In genomic region chr1:9588551-9589143, GRCh38 we compare ENCODE assay signal across 8 cellular contexts. TPM values are rescaled to one million over a fixed set of nuclear protein-coding genes. Genes with fewer than 3 reads are reported as not detected.
A peak's percentile ranks its signal among the peaks of the same experiment; 100 is the strongest.
DNase-seq lines count a peak whose midpoint lies in the region; ATAC-seq, FAIRE-seq and TF ChIP-seq lines count a peak whose summit lies in the region.

Gene TMEM201 (plus strand): TSS chr1:9588911. CDS start chr1:9588931, 20 bp downstream.

- DNase-seq in A673 (ENCODE audit: low spot score), result peak; percentile 96
- peak; percentile 93 for DNase-seq in NCI-H2171 (lab: John Stamatoyannopoulos, UW)
- peak; percentile 98 for DNase-seq in activated B cell treated with CpG ODN at 0.5 μM for 24 hours
- DNase-seq in caudate nucleus (lab: John Stamatoyannopoulos, UW), result peak in 59 of 61 donors; percentile 44 to 96 (median 87)
- no peak for DNase-seq in keratinocyte (ENCODE audit: low read depth, low spot score)
- DNase-seq in stimulated activated CD4-positive, alpha-beta T cell treated with anti-CD3 and anti-CD28 coated beads, Interleukin-12 subunit alpha, Interleukin-12 subunit beta, amount 100 ng/mL, for 48 hours (ENCODE audit: low read depth in 2 of 3, low spot score in 1 of 3), result peak; percentile 87 to 92 (median 88)

- ATAC-seq in GM18520 (IDR thresholded peaks at IDR 0.05; ENCODE audit: unreplicated experiment), result peak; percentile 75
- ATAC-seq in HG03095 (IDR thresholded peaks at IDR 0.05; ENCODE audit: unreplicated experiment), result peak; percentile 66
- peak; percentile 91 for ATAC-seq in activated B cell treated with CpG ODN at 0.5 μM for 24 hours (ENCODE audit: low read depth)

- peaks cover 10% of the 10 kb centered on the region for H4K20me1 ChIP-seq in keratinocyte (ENCODE audit: control insufficient read depth, extremely low read depth, insufficient read depth, low read length)

- FAIRE-seq in keratinocyte (lab: Jason Lieb, UNC), result no peak

- H2AFZ ChIP-seq in keratinocyte (ENCODE audit: control insufficient read depth, low read length), result peak within 1 kb of the TSS; percentile 80

- no TSS peak for BruUV-seq in A673 (replicated peaks; lab: Mats Ljungman, UMichigan)

- H3K36me3 Mint-ChIP-seq in activated B cell treated with CpG ODN at 0.5 μM for 24 hours (ENCODE audit: low read depth), result peaks cover 2% of the 10 kb centered on the region

- no peaks in the 10 kb centered on the region for H3K9me3 ChIP-seq in A673 (ENCODE audit: low read depth, low read length, poor library complexity, severe bottlenecking)
- no peaks in the 10 kb centered on the region for H3K9me3 ChIP-seq in keratinocyte (ENCODE audit: control insufficient read depth, low read depth, low read length)

- peak within 1 kb of the TSS; percentile 94 for H3K4me2 ChIP-seq in keratinocyte (ENCODE audit: control insufficient read depth, extremely low read depth, insufficient read depth, low read depth, low read length)

- H3K4me1 Mint-ChIP-seq in activated B cell treated with CpG ODN at 0.5 μM for 24 hours, result peaks cover 38% of the 10 kb centered on the region

- H3K9ac ChIP-seq in keratinocyte (ENCODE audit: control insufficient read depth, extremely low read depth, insufficient read depth, low read length), result peak within 1 kb of the TSS; percentile 83

- H3K27ac ChIP-seq in A673 (ENCODE audit: low read depth, low read length, poor library complexity, severe bottlenecking) (peak within 1 kb of the TSS; percentile 83), caudate nucleus (ENCODE audit: low read depth, low read length) (peak within 1 kb of the TSS; percentile 58), keratinocyte (ENCODE audit: control insufficient read depth, insufficient read depth, low read length) (peak within 1 kb of the TSS; percentile 61)

- H3K4me1 ChIP-seq in A673 (ENCODE audit: insufficient read depth, low read length, poor library complexity, severe bottlenecking) (peaks cover 37% of the 10 kb centered on the region), keratinocyte (ENCODE audit: control insufficient read depth, extremely low read depth, insufficient read depth, low read length) (peaks cover 22% of the 10 kb centered on the region)

- TF ChIP-seq CTCF in A673 (conservative IDR thresholded peaks at IDR 0.05; ENCODE audit: low read depth, low read length) (peak; percentile 65), activated B cell treated with CpG ODN at 0.5 μM for 24 hours (IDR thresholded peaks at IDR 0.05) (no peak), keratinocyte (optimal IDR thresholded peaks at IDR 0.05 in 1 of 3, IDR thresholded peaks at IDR 0.05 in 1 of 3, conservative IDR thresholded peaks at IDR 0.05 in 1 of 3; ENCODE audit: extremely low read depth in 1 of 3, insufficient read depth in 2 of 3, low read length in 3 of 3) (peak in 2 of 3 experiments; percentile 67 to 69)

- H3K4me3 ChIP-seq in A673 (ENCODE audit: low read depth, low read length, poor library complexity, severe bottlenecking) (peak within 1 kb of the TSS; percentile 91), keratinocyte (ENCODE audit: control insufficient read depth in 2 of 3, extremely low read depth in 1 of 3, insufficient read depth in 2 of 3, low read depth in 1 of 3, low read length in 3 of 3) (peak within 1 kb of the TSS; percentile 52 to 86 (median 84))

- H3K9me3 Mint-ChIP-seq in activated B cell treated with CpG ODN at 0.5 μM for 24 hours, result no peaks in the 10 kb centered on the region

- dilution Hi-C loops in keratinocyte (cut with MboI; ENCODE audit: extremely low pct_ligation_motif_present, low sequenced_read_pairs), result no loop called here

- H3K27ac Mint-ChIP-seq in activated B cell treated with CpG ODN at 0.5 μM for 24 hours, result peak within 1 kb of the TSS; percentile 12

- H3K9me1 ChIP-seq in keratinocyte (ENCODE audit: control insufficient read depth, extremely low read depth, insufficient read depth, low read length), result peaks cover 15% of the 10 kb centered on the region

- H3K27me3 ChIP-seq in A673 (replicated peaks; ENCODE audit: insufficient read depth, low read depth, low read length, poor library complexity) (no peaks in the 10 kb centered on the region), keratinocyte (ENCODE audit: control insufficient read depth, extremely low read depth, insufficient read depth, low read length) (no peaks in the 10 kb centered on the region)

- POLR2A ChIA-PET in A673 (lab: Charles Lee; ENCODE audit: low non-redundant PET), result no interaction called here
- POLR2A ChIA-PET in activated B cell treated with CpG ODN at 0.5 μM for 24 hours (lab: Charles Lee), result interaction anchor here (1.7 kb wide), 1 partner anchor 38 kb away, joined by 9 read pairs; no protein-coding TSS in a partner anchor

- H3K36me3 ChIP-seq in A673 (ENCODE audit: insufficient read depth, low read length, poor library complexity, severe bottlenecking), result no peaks in the 10 kb centered on the region
- no peaks in the 10 kb centered on the region for H3K36me3 ChIP-seq in keratinocyte (ENCODE audit: control insufficient read depth in 2 of 2, extremely low read depth in 1 of 2, insufficient read depth in 2 of 2, low read length in 2 of 2)

- H3K4me3 Mint-ChIP-seq in activated B cell treated with CpG ODN at 0.5 μM for 24 hours, result peak within 1 kb of the TSS; percentile 84

- no peaks in the 10 kb centered on the region for H3K27me3 Mint-ChIP-seq in activated B cell treated with CpG ODN at 0.5 μM for 24 hours

- CTCF ChIA-PET in A673 (lab: Charles Lee) (no interaction called here), activated B cell treated with CpG ODN at 0.5 μM for 24 hours (lab: Charles Lee) (interaction anchor here (0.7 to 1.0 kb wide), 3 partner anchors 27 to 93 kb away, joined by 3 read pairs; no protein-coding TSS in a partner anchor)

- H3K79me2 ChIP-seq in keratinocyte (ENCODE audit: control insufficient read depth, insufficient read depth, low read length), result peaks cover 46% of the 10 kb centered on the region

- intact Hi-C loops in A673 (cut with micrococcal nuclease; ENCODE audit: unreplicated experiment), result no loop called here
- intact Hi-C loops in activated B cell treated with CpG ODN at 0.5 μM for 24 hours (cut with micrococcal nuclease), result loop anchor here (1.0 to 5.0 kb wide), 8 partner anchors 39 to 444 kb away; partner anchors contain the start of genes LZIC, NMNAT1 and UBE4B

RNA-seq across cellular contexts. Expression of gene TMEM201, which starts in this region (rescaled TPM):
- total RNA-seq in A673 (2021) (46.5 and 49.0 TPM in 2 replicates), activated B cell treated with CpG ODN at 0.5 μM for 24 hours (8.1 and 9.4 TPM in 2 replicates)
- polyA plus RNA-seq in keratinocyte, result 1.1 to 5.0 TPM (median 1.5 TPM) in 3 replicates
- 0.94 TPM for polyA plus RNA-seq in keratinocyte (2011; ENCODE audit: low read depth)
- 1.3 and 2.8 TPM in 2 replicates for polyA plus RNA-seq in keratinocyte (2011; cell fraction: cytosol; rRNA removed)
- 6.2 and 7.6 TPM in 2 replicates for polyA plus RNA-seq in keratinocyte (2011; cell fraction: nucleus; rRNA removed)
- polyA plus RNA-seq in keratinocyte (2012; ENCODE audit: low replicate concordance), result 3.1 and 8.1 TPM in 2 replicates
- polyA minus RNA-seq in keratinocyte, result 2.6 to 13.8 TPM (median 2.8 TPM) in 3 replicates
- 6.3 TPM for polyA minus RNA-seq in keratinocyte (2011; cell fraction: cytosol; rRNA and poly(A)+ RNA removed)
- 6.0 and 7.3 TPM in 2 replicates for polyA minus RNA-seq in keratinocyte (2011; cell fraction: nucleus; rRNA and poly(A)+ RNA removed)
